Comparison of ENCODE assay signal across 8 cellular contexts in the genomic region with DNA sequence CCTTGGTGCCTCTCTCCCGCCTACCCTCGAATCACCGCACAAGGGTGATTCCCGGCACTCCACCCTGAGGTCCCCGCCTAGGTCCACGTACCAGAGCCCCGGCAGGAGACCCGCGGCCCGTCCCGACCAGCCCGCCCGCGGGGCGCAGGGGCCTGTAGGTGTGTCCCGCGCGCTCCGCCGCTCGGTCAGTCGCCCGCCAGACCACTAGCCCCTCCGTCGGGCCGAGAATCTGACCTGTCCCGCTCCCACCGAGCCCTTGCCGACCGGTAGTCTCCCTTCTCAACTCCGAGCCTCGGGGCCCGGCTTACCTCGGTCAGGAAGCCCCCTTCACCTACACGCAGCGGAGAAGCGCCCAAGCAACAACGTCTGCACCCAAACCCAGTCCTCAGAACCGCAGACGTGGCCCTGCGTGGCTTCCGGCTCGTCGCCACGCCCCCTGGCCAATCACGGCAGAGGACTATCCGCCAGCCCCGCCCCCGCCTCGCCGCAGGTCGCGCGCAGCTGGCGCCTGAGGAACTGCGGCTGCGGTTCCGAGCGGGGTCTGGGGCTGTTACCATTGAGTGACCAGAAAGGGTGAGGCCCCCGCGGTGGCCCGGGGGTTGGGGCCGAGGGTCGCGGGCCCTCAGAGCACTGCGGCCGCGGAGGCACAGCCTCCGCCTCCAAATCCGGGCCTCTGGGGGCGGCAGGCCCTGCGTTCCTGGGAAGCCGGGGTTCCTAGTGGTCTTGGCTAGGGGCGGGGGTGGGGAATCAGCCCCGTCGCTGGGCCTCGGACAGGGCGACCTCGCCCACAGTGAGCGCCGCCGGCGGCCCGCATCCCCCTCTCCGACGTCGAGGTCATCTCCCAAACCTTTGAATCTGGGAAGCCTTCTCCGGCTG. TPM values are rescaled to one million over a fixed set of nuclear protein-coding genes. Genes with fewer than 3 reads are reported as not detected.
DNase-seq lines count a peak whose midpoint lies in the region; ATAC-seq and TF ChIP-seq lines count a peak whose summit lies in the region.

A gene with protein sequence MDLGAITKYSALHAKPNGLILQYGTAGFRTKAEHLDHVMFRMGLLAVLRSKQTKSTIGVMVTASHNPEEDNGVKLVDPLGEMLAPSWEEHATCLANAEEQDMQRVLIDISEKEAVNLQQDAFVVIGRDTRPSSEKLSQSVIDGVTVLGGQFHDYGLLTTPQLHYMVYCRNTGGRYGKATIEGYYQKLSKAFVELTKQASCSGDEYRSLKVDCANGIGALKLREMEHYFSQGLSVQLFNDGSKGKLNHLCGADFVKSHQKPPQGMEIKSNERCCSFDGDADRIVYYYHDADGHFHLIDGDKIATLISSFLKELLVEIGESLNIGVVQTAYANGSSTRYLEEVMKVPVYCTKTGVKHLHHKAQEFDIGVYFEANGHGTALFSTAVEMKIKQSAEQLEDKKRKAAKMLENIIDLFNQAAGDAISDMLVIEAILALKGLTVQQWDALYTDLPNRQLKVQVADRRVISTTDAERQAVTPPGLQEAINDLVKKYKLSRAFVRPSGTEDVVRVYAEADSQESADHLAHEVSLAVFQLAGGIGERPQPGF (minus strand): TSS at position 395 of the 876 bp plus-strand sequence. CDS start 2,253 bp downstream, outside the sequence.
A gene (plus strand): TSS at position 487 of the 876 bp plus-strand sequence. CDS start 1,095 bp downstream, outside the sequence.

- 0% methylated on average over 13 to 88 of the region's 88 CpGs for WGBS in adrenal gland, 4 donors
- WGBS in heart right ventricle, 2 donors = 0% methylated on average over 83 to 88 of the region's 88 CpGs
- WGBS in upper lobe of left lung, 2 donors = 1% methylated on average over 25 to 28 of the region's 88 CpGs

- no peaks in the 10 kb centered on the region for H3K27me3 ChIP-seq in adrenal gland
- H3K27me3 ChIP-seq in heart right ventricle = no peaks in the 10 kb centered on the region
- H3K27me3 ChIP-seq in upper lobe of left lung = no peaks in the 10 kb centered on the region

- peak; percentile 89 to 95 for TF ChIP-seq POLR2A in adrenal gland (IDR thresholded peaks at IDR 0.05)
- TF ChIP-seq POLR2A in upper lobe of left lung (IDR thresholded peaks at IDR 0.05) = peak; percentile 50 to 92 (median 86)

- DNase-seq in GM13976 (ENCODE audit: low spot score) (peak; percentile 99), NCI-H1105 treated with DMSO at 0.1 percent for 48 hours (lab: John Stamatoyannopoulos, UW) (peak; percentile 80), T follicular helper cell (ENCODE audit: low read depth) (peak; percentile 83), adrenal gland (peak; percentile 89 to 95 (median 92)), heart right ventricle (peak; percentile 91 to 92), posterior vena cava (ENCODE audit: low spot score) (peak; percentile 97), upper lobe of left lung (peak; percentile 94 to 98)

- ATAC-seq in HG02759 (IDR thresholded peaks at IDR 0.05; ENCODE audit: unreplicated experiment) (peak; percentile 97), heart right ventricle (peak; percentile 99 to 100 (median 100)), upper lobe of left lung (ENCODE audit: low FRiP score in 2 of 2) (peak; percentile 96 to 99)

- H3K27ac ChIP-seq in adrenal gland (peak within 1 kb of the TSS; percentile 82 to 92 (median 89)), heart right ventricle (peak within 1 kb of the TSS; percentile 67 to 92 (median 80)), upper lobe of left lung (peak within 1 kb of the TSS; percentile 84 to 90 (median 84))

- H3K36me3 ChIP-seq in adrenal gland (replicated peaks in 1 of 2) (peaks cover 0 to 5% of the 10 kb centered on the region in 2 donors), heart right ventricle (peaks cover 0 to 49% (median 5%) of the 10 kb centered on the region in 9 donors), upper lobe of left lung (peaks cover 0 to 11% (median 0%) of the 10 kb centered on the region in 4 donors)

- H3K4me1 ChIP-seq in adrenal gland (replicated peaks in 1 of 2) (peaks cover 0 to 44% of the 10 kb centered on the region in 2 donors), heart right ventricle (peaks cover 0 to 38% (median 22%) of the 10 kb centered on the region in 9 donors), upper lobe of left lung (peaks cover 14 to 35% (median 21%) of the 10 kb centered on the region in 4 donors)

- in situ Hi-C loops in GM13976 (cut with MboI; ENCODE audit: low sequenced_read_pairs, unreplicated experiment) = no loop called here

- intact Hi-C loops in adrenal gland (cut with DNase I) (no loop called here), heart right ventricle (cut with DNase I) (loop anchor here in 7 of 10 donors (1.0 to 10.0 kb wide), 5 partner anchors 122 to 948 kb away; a partner anchor contains a TSS), posterior vena cava (cut with DNase I) (no loop called here)

- peak within 1 kb of the TSS; percentile 70 to 93 (median 82) for H3K4me3 ChIP-seq in adrenal gland
- H3K4me3 ChIP-seq in heart right ventricle = peak within 1 kb of the TSS; percentile 75 to 95 (median 88)
- peak within 1 kb of the TSS; percentile 77 to 95 (median 90) for H3K4me3 ChIP-seq in upper lobe of left lung

- H3K9me3 ChIP-seq in adrenal gland (replicated peaks in 1 of 3) (no peaks in the 10 kb centered on the region), heart right ventricle (no peaks in the 10 kb centered on the region), upper lobe of left lung (no peaks in the 10 kb centered on the region)

- TF ChIP-seq CTCF in GM13976 (IDR thresholded peaks at IDR 0.05; ENCODE audit: borderline replicate concordance, control extremely low read depth, extremely low read depth, insufficient read depth, missing control alignments) (no peak), adrenal gland (IDR thresholded peaks at IDR 0.05) (no peak), heart right ventricle (IDR thresholded peaks at IDR 0.05) (peak in 1 of 9 donors; percentile 5), upper lobe of left lung (IDR thresholded peaks at IDR 0.05) (peak in 1 of 6 experiments; percentile 21)

- no peak for TF ChIP-seq EP300 in upper lobe of left lung (IDR thresholded peaks at IDR 0.05)

RNA-seq across cellular contexts. Expression of the first gene that starts in this region (rescaled TPM):
- total RNA-seq in adrenal gland (100 to 1,000 TPM in 1 of 8 donors, 10 to 100 TPM in 7; 19.7 to 124 (median 40.4) TPM), heart right ventricle (10 to 100 TPM; 12.7 to 23.4 (median 17.0) TPM), posterior vena cava (10 to 100 TPM; 39.6 to 44.2 TPM), upper lobe of left lung (10 to 100 TPM in 5 of 6 donors, 1 to 10 TPM in 1; 7.8 to 36.3 (median 29.6) TPM)
- polyA plus RNA-seq in adrenal gland (10 to 100 TPM; 14.7 to 78.5 (median 15.3) TPM), heart right ventricle (10 to 100 TPM in 1 of 2 donors, 1 to 10 TPM in 1; 5.3 to 13.6 TPM)

RNA-seq across cellular contexts. Expression of the second gene that starts in this region (rescaled TPM):
- total RNA-seq in adrenal gland (10 to 100 TPM in 1 of 8 donors, 1 to 10 TPM in 7; 4.6 to 12.0 (median 8.4) TPM), heart right ventricle (1 to 10 TPM; 2.8 to 4.2 (median 3.4) TPM), posterior vena cava (1 to 10 TPM; 3.8 to 4.7 TPM), upper lobe of left lung (1 to 10 TPM; 2.3 to 5.2 (median 3.7) TPM)
- polyA plus RNA-seq in adrenal gland (10 to 100 TPM in 1 of 3 donors, 1 to 10 TPM in 2; 6.7 to 18.3 (median 7.3) TPM), heart right ventricle (1 to 10 TPM; 1.9 to 2.5 TPM)

Comparison
In these comparisons a context has a peak if more than half of its experiments do, and no peak if none do; other contexts are left out.
1. Peak in every context shown above with its lines: DNase-seq, ATAC-seq, H3K4me3 ChIP-seq and H3K27ac ChIP-seq.
2. intact Hi-C loops: an anchor here in heart right ventricle (1.0 to 10.0 kb wide); none called in adrenal gland and posterior vena cava.